1 cellular context compared by ENCODE assay signal in the genomic region with DNA sequence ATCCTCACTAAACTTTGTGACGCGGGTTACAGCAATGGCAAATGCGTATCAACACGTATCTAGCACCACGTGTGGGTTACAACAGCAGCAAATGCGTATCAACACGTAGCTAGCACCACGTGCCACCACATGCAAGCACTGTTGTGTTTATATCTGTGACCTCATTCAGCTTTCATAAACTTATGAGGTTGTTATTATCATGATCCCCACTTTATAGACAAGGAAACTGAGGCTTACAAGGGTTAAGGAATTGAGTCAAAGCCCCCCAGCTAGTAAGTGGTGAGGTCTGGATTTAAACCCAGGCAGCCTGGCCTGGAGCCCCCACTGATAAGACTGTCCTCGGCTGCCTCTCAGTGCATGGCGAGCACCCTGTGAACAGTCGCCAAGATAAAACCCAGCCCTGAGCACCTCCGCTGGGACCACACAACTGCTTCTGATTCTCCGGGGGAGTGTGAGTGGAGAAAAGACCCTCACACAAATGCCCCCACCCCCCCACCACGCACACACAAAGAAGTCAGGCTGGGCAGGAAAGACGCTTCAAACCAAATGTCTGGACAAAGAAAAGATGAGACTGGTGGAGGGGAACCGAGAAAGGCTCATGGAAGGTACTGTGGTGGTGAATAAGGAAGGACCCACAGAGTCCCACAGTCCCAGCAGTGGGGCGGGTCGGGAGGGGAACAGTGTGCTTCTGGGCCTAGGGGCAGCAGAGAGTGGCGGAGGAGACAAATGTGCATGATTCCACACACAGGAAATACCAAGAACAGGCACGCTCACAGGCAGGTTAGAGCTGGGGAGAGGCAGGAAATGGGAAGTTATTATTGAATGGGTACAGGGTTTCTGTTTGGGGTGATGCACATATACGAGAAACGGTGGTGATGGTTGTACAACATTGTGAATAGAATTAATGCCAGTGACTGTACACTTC.
TF ChIP-seq lines count a peak whose summit lies in the region.

No MANE protein-coding gene starts in this region.

TF ChIP-seq in GM12878, 131 proteins besides CTCF, POLR2A, EP300 and RAD21 (continued from another document):
- TF ChIP-seq CBFB (IDR thresholded peaks at IDR 0.05; ENCODE audit: low read depth): no peak
- TF ChIP-seq NR2F1 (conservative IDR thresholded peaks at IDR 0.05): no peak
